ENCODE assay signal across 1 cellular context in genomic region chr1:112704511-112704907, GRCh38.
TF ChIP-seq lines count a peak whose summit lies in the region.

No MANE protein-coding gene starts in this region.

TF ChIP-seq in H1, 55 proteins besides CTCF, POLR2A, EP300 and RAD21:
- TF ChIP-seq KDM1A (IDR thresholded peaks at IDR 0.05; ENCODE audit: borderline replicate concordance, low read length) = no peak
- TF ChIP-seq CHD1 (IDR thresholded peaks at IDR 0.05; ENCODE audit: low read depth, low read length) = no peak
- TF ChIP-seq TCF12 (IDR thresholded peaks at IDR 0.05; ENCODE audit: low read depth, low read length) = no peak
- TF ChIP-seq RNF2 (IDR thresholded peaks at IDR 0.05; ENCODE audit: borderline replicate concordance, low read depth, low read length, missing control alignments, poor library complexity, severe bottlenecking) = no peak
- TF ChIP-seq SIX5 (IDR thresholded peaks at IDR 0.05; ENCODE audit: low read depth, low read length) = no peak
- TF ChIP-seq KDM4A (IDR thresholded peaks at IDR 0.05; ENCODE audit: low read depth, low read length, severe bottlenecking) = no peak
- TF ChIP-seq BACH1 (IDR thresholded peaks at IDR 0.05; ENCODE audit: low read length) = no peak
- TF ChIP-seq, protein P1, sequence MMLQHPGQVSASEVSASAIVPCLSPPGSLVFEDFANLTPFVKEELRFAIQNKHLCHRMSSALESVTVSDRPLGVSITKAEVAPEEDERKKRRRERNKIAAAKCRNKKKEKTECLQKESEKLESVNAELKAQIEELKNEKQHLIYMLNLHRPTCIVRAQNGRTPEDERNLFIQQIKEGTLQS (IDR thresholded peaks at IDR 0.05; ENCODE audit: insufficient read depth, low read depth, low read length) = no peak
- TF ChIP-seq RFX5 (IDR thresholded peaks at IDR 0.05; ENCODE audit: borderline replicate concordance, low read depth, low read length) = no peak
- no peak for TF ChIP-seq CEBPB (IDR thresholded peaks at IDR 0.05; ENCODE audit: low read depth, low read length)
- no peak for TF ChIP-seq EZH2 (IDR thresholded peaks at IDR 0.05; ENCODE audit: low read depth, low read length, severe bottlenecking)
- no peak for TF ChIP-seq FOSL1 (IDR thresholded peaks at IDR 0.05; ENCODE audit: insufficient read depth, low read depth, low read length)
- no peak for TF ChIP-seq POLR2AphosphoS5 (IDR thresholded peaks at IDR 0.05; ENCODE audit: low read depth, low read length)
- TF ChIP-seq JUN (IDR thresholded peaks at IDR 0.05; ENCODE audit: low read depth, low read length) = no peak
- TF ChIP-seq GABPA (IDR thresholded peaks at IDR 0.05; ENCODE audit: borderline replicate concordance, insufficient read depth, low read length) = no peak
- TF ChIP-seq SUZ12 (IDR thresholded peaks at IDR 0.05; ENCODE audit: low read length) = no peak
- TF ChIP-seq SP4 (IDR thresholded peaks at IDR 0.05; ENCODE audit: low read length) = no peak
- no peak for TF ChIP-seq TAF7 (optimal IDR thresholded peaks at IDR 0.05; ENCODE audit: borderline replicate concordance, low read depth, low read length)
- no peak for TF ChIP-seq EGR1 (IDR thresholded peaks at IDR 0.05; ENCODE audit: borderline replicate concordance, low read depth, low read length)
- TF ChIP-seq BRCA1 (IDR thresholded peaks at IDR 0.05; ENCODE audit: low read depth, low read length) = no peak
